In genomic region chr3:41569632-41570338, GRCh38 we compare ENCODE assay signal across 1 cellular context.
TF ChIP-seq lines count a peak whose summit lies in the region.

No MANE protein-coding gene starts in this region.

TF ChIP-seq in HepG2, 621 proteins besides CTCF, POLR2A, EP300 and RAD21 (continued from another document):
- TF ChIP-seq CEBPZ (IDR thresholded peaks at IDR 0.05; ENCODE audit: low read length) (no peak), ZNF20 (CRISPR knock-in tag; IDR thresholded peaks at IDR 0.05) (no peak), ZNF230 (CRISPR knock-in tag; IDR thresholded peaks at IDR 0.05) (no peak), MAFK (conservative IDR thresholded peaks at IDR 0.05 in 1 of 2, IDR thresholded peaks at IDR 0.05 in 1 of 2; ENCODE audit: low read length in 2 of 2) (peak; percentile 84 to 90)
